In the genomic region with DNA sequence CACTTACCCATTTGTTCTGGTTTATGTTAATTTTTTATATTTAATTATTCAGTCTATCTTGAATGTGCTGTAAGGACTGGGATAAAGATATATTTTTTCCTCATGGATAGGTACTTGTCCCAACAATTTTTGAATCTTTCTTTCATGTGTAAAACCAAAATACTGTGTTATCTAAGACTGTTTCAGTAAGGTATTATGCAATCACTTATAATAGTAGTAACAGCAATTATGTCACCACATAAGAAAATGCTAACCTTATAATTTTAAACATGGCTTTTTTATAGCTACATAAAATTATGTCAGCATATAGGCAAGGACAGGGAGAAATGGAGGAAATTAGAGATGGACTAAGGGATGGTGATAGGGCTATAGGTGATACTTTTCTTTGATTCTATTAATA, we compare ENCODE assay signal across 24 cellular contexts. TPM values are rescaled to one million over a fixed set of nuclear protein-coding genes. Genes with fewer than 3 reads are reported as not detected.
DNase-seq lines count a peak whose midpoint lies in the region; ATAC-seq and TF ChIP-seq lines count a peak whose summit lies in the region.
"Had no signal": no experiment of that assay in that cellular context is flagged by ENCODE, and none has a peak within 500 bp of the region (broad histone marks: within the 10 kb centered on the region; RNA-seq: fewer than 3 reads in every experiment).

No MANE protein-coding gene starts in this region.

- intact Hi-C loops in left ventricle myocardium inferior (cut with micrococcal nuclease), result no loop called here
- intact Hi-C loops in Right ventricle myocardium superior (cut with DNase I), result no loop called here
- intact Hi-C loops in aorta (cut with DNase I), result no loop called here

- ATAC-seq in Right ventricle myocardium superior (ENCODE audit: poor library complexity), result no peak
- no peak for ATAC-seq in aorta (ENCODE audit: low FRiP score)
- ATAC-seq: A549, SK-N-SH treated with all-trans-retinoic acid at 6 μM for 48 hours had no signal

- no peak for DNase-seq in left ventricle myocardium inferior
- no peak for DNase-seq in Right ventricle myocardium superior
- DNase-seq in HFFc6, result no peak
- no peak for DNase-seq in endothelial cell (ENCODE audit: low spot score)
- DNase-seq in superior temporal gyrus (ENCODE audit: extremely low spot score), result peak; percentile 21
- DNase-seq in amniotic stem cell (lab: John Stamatoyannopoulos, UW), result no peak
- DNase-seq in activated T-cell treated with anti-CD3 and anti-CD28 coated beads, Interleukin-2, amount 50 U/mL, for 24 hours, result no peak
- no peak for DNase-seq in aorta
- DNase-seq: CD4-positive, alpha-beta memory T cell; COR-L47; DMS53; H7; Karpas-422; NCI-H1092; NCI-H1417 treated with DMSO at 0.1 percent for 48 hours; NCI-H1694 treated with DMSO at 0.1 percent for 48 hours; NCI-H2081; NCI-H2227 treated with DMSO at 0.1 percent for 48 hours; NCI-H526 treated with DMSO at 0.1 percent for 48 hours; OCI-M1; SJCRH30 had no signal

- H3K4me3 ChIP-seq in left ventricle myocardium inferior (no peak overlapping the region), aorta (ENCODE audit: low read length in 2 of 2) (no peak overlapping the region)
- H3K4me3 ChIP-seq: A549; BLaER1 treated with 17β-estradiol and CSF1 and Interleukin-3, amounts not matched to agents 10 nM and 100 nM; SJCRH30 had no signal

- H3K4me1 Mint-ChIP-seq in HFFc6 (ENCODE audit: low read depth) (peaks cover 46% of the 10 kb centered on the region), endothelial cell (ENCODE audit: unreplicated experiment) (peaks cover 24% of the 10 kb centered on the region)
- H3K4me1 Mint-ChIP-seq in activated T-cell treated with anti-CD3 and anti-CD28 coated beads, Interleukin-2, amount 50 U/mL, for 24 hours (ENCODE audit: low read depth), result peaks cover 23% of the 10 kb centered on the region

- H3K36me3 Mint-ChIP-seq in HFFc6 (ENCODE audit: low read depth) (no peaks in the 10 kb centered on the region; the same call in 1 of the 2 replicates), endothelial cell (ENCODE audit: low read depth, unreplicated experiment) (peaks cover 10% of the 10 kb centered on the region)
- no peaks in the 10 kb centered on the region for H3K36me3 Mint-ChIP-seq in activated T-cell treated with anti-CD3 and anti-CD28 coated beads, Interleukin-2, amount 50 U/mL, for 24 hours (ENCODE audit: low read depth)
- H3K36me3 Mint-ChIP-seq: CD4-positive, alpha-beta memory T cell had no signal

- no peaks in the 10 kb centered on the region for H3K36me3 ChIP-seq in left ventricle myocardium inferior
- H3K36me3 ChIP-seq in aorta (ENCODE audit: control insufficient read depth in 1 of 2, insufficient read depth in 2 of 2, low read length in 1 of 2), result no peaks in the 10 kb centered on the region
- H3K36me3 ChIP-seq: BLaER1 treated with 17β-estradiol and CSF1 and Interleukin-3, amounts not matched to agents 10 nM and 100 nM; SJCRH30 had no signal

- H3K27ac ChIP-seq in left ventricle myocardium inferior (replicated peaks), result peak overlapping the region; percentile 90
- H3K27ac ChIP-seq in aorta (ENCODE audit: low read depth in 1 of 2, low read length in 2 of 2), result no peak overlapping the region
- H3K27ac ChIP-seq: A549; BLaER1 treated with 17β-estradiol and CSF1 and Interleukin-3, amounts not matched to agents 10 nM and 100 nM; SJCRH30 had no signal

- H3K27ac Mint-ChIP-seq in HFFc6 (0 out of 2 replicates have a peak overlapping the region, but pooled peaks have one; percentile 90), endothelial cell (ENCODE audit: unreplicated experiment) (peak overlapping the region; percentile 52)
- H3K27ac Mint-ChIP-seq in activated T-cell treated with anti-CD3 and anti-CD28 coated beads, Interleukin-2, amount 50 U/mL, for 24 hours, result no peak overlapping the region

- H3K9me3 Mint-ChIP-seq in HFFc6 (no peaks in the 10 kb centered on the region), endothelial cell (ENCODE audit: unreplicated experiment) (no peaks in the 10 kb centered on the region)
- no peaks in the 10 kb centered on the region for H3K9me3 Mint-ChIP-seq in activated T-cell treated with anti-CD3 and anti-CD28 coated beads, Interleukin-2, amount 50 U/mL, for 24 hours
- H3K9me3 Mint-ChIP-seq: CD4-positive, alpha-beta memory T cell had no signal

- no peaks in the 10 kb centered on the region for H3K9me3 ChIP-seq in left ventricle myocardium inferior (replicated peaks)
- no peaks in the 10 kb centered on the region for H3K9me3 ChIP-seq in aorta (ENCODE audit: control insufficient read depth, low read length)
- H3K9me3 ChIP-seq: BLaER1 treated with 17β-estradiol and CSF1 and Interleukin-3, amounts not matched to agents 10 nM and 100 nM; SJCRH30 had no signal

- H3K4me3 Mint-ChIP-seq in HFFc6 (no peak overlapping the region), endothelial cell (ENCODE audit: unreplicated experiment) (no peak overlapping the region)
- no peak overlapping the region for H3K4me3 Mint-ChIP-seq in activated T-cell treated with anti-CD3 and anti-CD28 coated beads, Interleukin-2, amount 50 U/mL, for 24 hours

- peaks cover 4% of the 10 kb centered on the region; the same call in 1 of the 2 replicates for H3K27me3 Mint-ChIP-seq in HFFc6 (ENCODE audit: insufficient read depth)
- H3K27me3 Mint-ChIP-seq in endothelial cell (ENCODE audit: unreplicated experiment), result peaks cover 20% of the 10 kb centered on the region
- H3K27me3 Mint-ChIP-seq in activated T-cell treated with anti-CD3 and anti-CD28 coated beads, Interleukin-2, amount 50 U/mL, for 24 hours, result peaks cover 21% of the 10 kb centered on the region

- TF ChIP-seq CTCF in left ventricle myocardium inferior (IDR thresholded peaks at IDR 0.05; ENCODE audit: borderline replicate concordance) (no peak), HFFc6 (IDR thresholded peaks at IDR 0.05) (no peak), endothelial cell (IDR thresholded peaks at IDR 0.05; ENCODE audit: unreplicated experiment) (no peak)

- no peaks in the 10 kb centered on the region for H3K27me3 ChIP-seq in left ventricle myocardium inferior (ENCODE audit: low read depth)
- no peaks in the 10 kb centered on the region for H3K27me3 ChIP-seq in aorta (ENCODE audit: control insufficient read depth in 1 of 2, insufficient read depth in 2 of 2, low read length in 1 of 2)
- H3K27me3 ChIP-seq: SJCRH30 had no signal

- H3K4me1 ChIP-seq in left ventricle myocardium inferior (peaks cover 53% of the 10 kb centered on the region), aorta (ENCODE audit: control insufficient read depth in 1 of 2, insufficient read depth in 2 of 2, low read length in 2 of 2) (peaks cover 4% of the 10 kb centered on the region in 2 donors)
- H3K4me1 ChIP-seq: SJCRH30 had no signal

RNA-seq across cellular contexts. Expression of a gene that starts 2.9 kb away (rescaled TPM):
- total RNA-seq in left ventricle myocardium inferior (56.3 TPM), Right ventricle myocardium superior (46.0 TPM), endothelial cell (ENCODE audit: unreplicated experiment) (71.4 TPM), aorta (10 to 100 TPM; 45.3 to 48.0 TPM)
- 10 to 100 TPM; 30.3 to 38.8 (median 36.2) TPM for total RNA-seq in HFFc6 (2021; fragmentation: NEBNext Ultra II Directional; extraction: Animal tissue kit (Norgen Biotek cat#: 25700))
- polyA plus RNA-seq in aorta, result 10 to 100 TPM; 21.3 to 25.4 TPM
